1 cellular context compared by ENCODE assay signal in the genomic region with DNA sequence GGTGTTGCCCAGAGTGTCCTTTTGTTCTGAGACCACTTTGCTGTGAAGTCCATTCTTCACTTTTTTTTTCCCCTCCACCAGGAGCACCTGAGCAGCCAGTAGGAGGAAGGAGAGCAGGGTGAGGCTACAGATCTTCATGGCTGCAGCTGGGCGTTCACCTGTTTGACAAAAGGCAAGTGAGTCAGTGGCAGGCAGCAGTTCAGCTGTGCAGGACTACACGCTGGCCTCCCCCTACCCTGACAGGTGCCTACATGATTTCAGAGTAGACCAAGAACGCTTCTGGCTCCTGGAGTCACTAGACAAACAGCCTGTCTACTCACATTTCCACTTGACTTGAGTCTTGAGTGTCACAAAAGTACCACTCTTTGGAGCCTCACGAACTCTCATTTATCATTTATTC.
TF ChIP-seq lines count a peak whose summit lies in the region.

No MANE protein-coding gene starts in this region.

TF ChIP-seq in HepG2, 621 proteins besides CTCF, POLR2A, EP300 and RAD21:
- no peak for TF ChIP-seq HIVEP1 (CRISPR knock-in tag; IDR thresholded peaks at IDR 0.05)
- no peak for TF ChIP-seq RBM22 (optimal IDR thresholded peaks at IDR 0.05; ENCODE audit: low read length)
- TF ChIP-seq RFXAP (CRISPR knock-in tag; IDR thresholded peaks at IDR 0.05; ENCODE audit: borderline replicate concordance) = no peak
- TF ChIP-seq, protein P1, sequence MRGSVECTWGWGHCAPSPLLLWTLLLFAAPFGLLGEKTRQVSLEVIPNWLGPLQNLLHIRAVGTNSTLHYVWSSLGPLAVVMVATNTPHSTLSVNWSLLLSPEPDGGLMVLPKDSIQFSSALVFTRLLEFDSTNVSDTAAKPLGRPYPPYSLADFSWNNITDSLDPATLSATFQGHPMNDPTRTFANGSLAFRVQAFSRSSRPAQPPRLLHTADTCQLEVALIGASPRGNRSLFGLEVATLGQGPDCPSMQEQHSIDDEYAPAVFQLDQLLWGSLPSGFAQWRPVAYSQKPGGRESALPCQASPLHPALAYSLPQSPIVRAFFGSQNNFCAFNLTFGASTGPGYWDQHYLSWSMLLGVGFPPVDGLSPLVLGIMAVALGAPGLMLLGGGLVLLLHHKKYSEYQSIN (CRISPR knock-in tag; IDR thresholded peaks at IDR 0.05; ENCODE audit: borderline replicate concordance) = no peak
- no peak for TF ChIP-seq ISX (CRISPR knock-in tag; conservative IDR thresholded peaks at IDR 0.05)
- no peak for TF ChIP-seq FOXC1 (CRISPR knock-in tag; IDR thresholded peaks at IDR 0.05; ENCODE audit: borderline replicate concordance)
- TF ChIP-seq PHF21A (CRISPR knock-in tag; IDR thresholded peaks at IDR 0.05) = no peak
- no peak for TF ChIP-seq ZNF558 (CRISPR knock-in tag; IDR thresholded peaks at IDR 0.05; ENCODE audit: borderline replicate concordance)
- TF ChIP-seq CBX2 (IDR thresholded peaks at IDR 0.05; ENCODE audit: low read depth, low read length) = no peak
- no peak for TF ChIP-seq CBX2 (CRISPR knock-in tag; IDR thresholded peaks at IDR 0.05; ENCODE audit: low read depth)
- no peak for TF ChIP-seq KDM4B (CRISPR knock-in tag; IDR thresholded peaks at IDR 0.05)
- TF ChIP-seq ZNF878 (CRISPR knock-in tag; IDR thresholded peaks at IDR 0.05) = no peak
- no peak for TF ChIP-seq ZNF350 (CRISPR knock-in tag; IDR thresholded peaks at IDR 0.05; ENCODE audit: borderline replicate concordance, low read depth)
- TF ChIP-seq, protein P2, sequence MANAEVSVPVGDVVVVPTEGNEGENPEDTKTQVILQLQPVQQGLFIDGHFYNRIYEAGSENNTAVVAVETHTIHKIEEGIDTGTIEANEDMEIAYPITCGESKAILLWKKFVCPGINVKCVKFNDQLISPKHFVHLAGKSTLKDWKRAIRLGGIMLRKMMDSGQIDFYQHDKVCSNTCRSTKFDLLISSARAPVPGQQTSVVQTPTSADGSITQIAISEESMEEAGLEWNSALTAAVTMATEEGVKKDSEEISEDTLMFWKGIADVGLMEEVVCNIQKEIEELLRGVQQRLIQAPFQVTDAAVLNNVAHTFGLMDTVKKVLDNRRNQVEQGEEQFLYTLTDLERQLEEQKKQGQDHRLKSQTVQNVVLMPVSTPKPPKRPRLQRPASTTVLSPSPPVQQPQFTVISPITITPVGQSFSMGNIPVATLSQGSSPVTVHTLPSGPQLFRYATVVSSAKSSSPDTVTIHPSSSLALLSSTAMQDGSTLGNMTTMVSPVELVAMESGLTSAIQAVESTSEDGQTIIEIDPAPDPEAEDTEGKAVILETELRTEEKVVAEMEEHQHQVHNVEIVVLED (CRISPR knock-in tag; IDR thresholded peaks at IDR 0.05; ENCODE audit: borderline replicate concordance) = no peak
- no peak for TF ChIP-seq ZNF33B (CRISPR knock-in tag; IDR thresholded peaks at IDR 0.05)
- TF ChIP-seq, protein P3, sequence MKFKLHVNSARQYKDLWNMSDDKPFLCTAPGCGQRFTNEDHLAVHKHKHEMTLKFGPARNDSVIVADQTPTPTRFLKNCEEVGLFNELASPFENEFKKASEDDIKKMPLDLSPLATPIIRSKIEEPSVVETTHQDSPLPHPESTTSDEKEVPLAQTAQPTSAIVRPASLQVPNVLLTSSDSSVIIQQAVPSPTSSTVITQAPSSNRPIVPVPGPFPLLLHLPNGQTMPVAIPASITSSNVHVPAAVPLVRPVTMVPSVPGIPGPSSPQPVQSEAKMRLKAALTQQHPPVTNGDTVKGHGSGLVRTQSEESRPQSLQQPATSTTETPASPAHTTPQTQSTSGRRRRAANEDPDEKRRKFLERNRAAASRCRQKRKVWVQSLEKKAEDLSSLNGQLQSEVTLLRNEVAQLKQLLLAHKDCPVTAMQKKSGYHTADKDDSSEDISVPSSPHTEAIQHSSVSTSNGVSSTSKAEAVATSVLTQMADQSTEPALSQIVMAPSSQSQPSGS (CRISPR knock-in tag; IDR thresholded peaks at IDR 0.05) = no peak
- no peak for TF ChIP-seq CHD4 (IDR thresholded peaks at IDR 0.05; ENCODE audit: borderline replicate concordance, low read length)
